In genomic region chr7:46534593-46535271, GRCh38 we compare ENCODE assay signal across 12 cellular contexts.
DNase-seq lines count a peak whose midpoint lies in the region; ATAC-seq, FAIRE-seq and TF ChIP-seq lines count a peak whose summit lies in the region.
"Had no signal": no experiment of that assay in that cellular context is flagged by ENCODE, and none has a peak within 500 bp of the region (broad histone marks: within the 10 kb centered on the region; RNA-seq: fewer than 3 reads in every experiment).

No MANE protein-coding gene starts in this region.

- POLR2A ChIA-PET in A549 (lab: Yijun Ruan, JAX) = no interaction called here

- no peaks in the 10 kb centered on the region for H3K27me3 ChIP-seq in esophagus muscularis mucosa
- H3K27me3 ChIP-seq: foreskin keratinocyte had no signal

- H3K4me3 ChIP-seq in A549 = no peak overlapping the region
- no peak overlapping the region for H3K4me3 ChIP-seq in esophagus muscularis mucosa

- no peak for TF ChIP-seq RAD21 in A549 (conservative IDR thresholded peaks at IDR 0.05 in 1 of 2, IDR thresholded peaks at IDR 0.05 in 1 of 2)

- ATAC-seq in A549 (no peak), HG02973 (IDR thresholded peaks at IDR 0.05; ENCODE audit: unreplicated experiment) (no peak)
- ATAC-seq: foreskin keratinocyte; stimulated activated naive B cell treated with anti-CD40 and anti-IgM and Interleukin-4, amounts not matched to agents 10 μg/mL and 1 μg/mL and 100 μg/mL, for 72 hours had no signal

- peaks cover 41% of the 10 kb centered on the region for H3K36me3 Mint-ChIP-seq in mesothelial cell of epicardium
- H3K36me3 Mint-ChIP-seq: stimulated activated naive B cell treated with anti-CD40 and anti-IgM and Interleukin-4, amounts not matched to agents 10 μg/mL and 1 μg/mL and 100 μg/mL, for 72 hours had no signal

- peak overlapping the region in 1 of 2 experiments; percentile 16; a peak in 1 of 6 replicates for H3K27ac ChIP-seq in A549
- peak overlapping the region in 3 of 4 donors; percentile 12 to 67 (median 27) for H3K27ac ChIP-seq in esophagus muscularis mucosa (replicated peaks in 1 of 4)
- H3K27ac ChIP-seq: foreskin keratinocyte had no signal

- no peak for TF ChIP-seq EP300 in A549 (IDR thresholded peaks at IDR 0.05)
- peak; percentile 65 for TF ChIP-seq EP300 in esophagus muscularis mucosa (IDR thresholded peaks at IDR 0.05)

- H3K4me2 ChIP-seq in A549 = no peak overlapping the region

- no peaks in the 10 kb centered on the region for H3K27me3 Mint-ChIP-seq in mesothelial cell of epicardium (ENCODE audit: low read depth)

- intact Hi-C loops in esophagus muscularis mucosa (cut with DNase I) = no loop called here

- no peaks in the 10 kb centered on the region for H3K4me1 ChIP-seq in A549
- peaks cover 0 to 6% (median 3%) of the 10 kb centered on the region in 4 donors for H3K4me1 ChIP-seq in esophagus muscularis mucosa
- H3K4me1 ChIP-seq: foreskin keratinocyte had no signal

- FAIRE-seq in A549 (lab: Jason Lieb, UNC) (no peak), GM12891 (lab: Jason Lieb, UNC) (no peak)

- peak in 1 of 2 experiments; percentile 51 for DNase-seq in A549 (ENCODE audit: low read depth in 1 of 2, low spot score in 1 of 2)
- peak; percentile 96 for DNase-seq in NCI-H460 (ENCODE audit: extremely low read depth, low read depth)
- DNase-seq in esophagus muscularis mucosa (ENCODE audit: extremely low spot score) = peak; percentile 70
- no peak for DNase-seq in mesothelial cell of epicardium (ENCODE audit: low spot score in 2 of 2, unreplicated experiment in 2 of 2)
- DNase-seq in GM12891 (ENCODE audit: insufficient read length, low spot score) = no peak
- DNase-seq in GM19238 (ENCODE audit: insufficient read length, low spot score) = no peak
- DNase-seq in GOT3 (lab: John Stamatoyannopoulos, UW) = no peak
- DNase-seq: anterior cingulate cortex; foreskin keratinocyte; NCI-H146; stimulated activated naive B cell treated with anti-CD40 and anti-IgM and Interleukin-4, amounts not matched to agents 10 μg/mL and 1 μg/mL and 100 μg/mL, for 72 hours had no signal

- CTCF ChIA-PET in A549 (lab: Yijun Ruan, JAX) = no interaction called here

- TF ChIP-seq POLR2A in A549 (IDR thresholded peaks at IDR 0.05; ENCODE audit: low read length) (no peak), esophagus muscularis mucosa (IDR thresholded peaks at IDR 0.05; ENCODE audit: low read depth) (no peak), GM12891 (IDR thresholded peaks at IDR 0.05; ENCODE audit: low read depth, low read length) (no peak)

- 74% methylated on average over 5 of the region's 5 CpGs for WGBS in A549 (ENCODE audit: missing lambda C conversion rate)
- 43% methylated on average over 5 of the region's 5 CpGs for WGBS in esophagus muscularis mucosa

- peaks cover 23% of the 10 kb centered on the region for H3K9me3 Mint-ChIP-seq in mesothelial cell of epicardium

- peaks cover 43% of the 10 kb centered on the region for H3K4me1 Mint-ChIP-seq in mesothelial cell of epicardium
- H3K4me1 Mint-ChIP-seq: stimulated activated naive B cell treated with anti-CD40 and anti-IgM and Interleukin-4, amounts not matched to agents 10 μg/mL and 1 μg/mL and 100 μg/mL, for 72 hours had no signal

- no peak overlapping the region for H3K4me3 Mint-ChIP-seq in mesothelial cell of epicardium
- H3K4me3 Mint-ChIP-seq: stimulated activated naive B cell treated with anti-CD40 and anti-IgM and Interleukin-4, amounts not matched to agents 10 μg/mL and 1 μg/mL and 100 μg/mL, for 72 hours had no signal

- no peaks in the 10 kb centered on the region for H3K36me3 ChIP-seq in esophagus muscularis mucosa

- peak overlapping the region; percentile 91 for H3K27ac Mint-ChIP-seq in mesothelial cell of epicardium
- H3K27ac Mint-ChIP-seq: stimulated activated naive B cell treated with anti-CD40 and anti-IgM and Interleukin-4, amounts not matched to agents 10 μg/mL and 1 μg/mL and 100 μg/mL, for 72 hours had no signal

- TF ChIP-seq CTCF in A549 (IDR thresholded peaks at IDR 0.05) = no peak
- no peak for TF ChIP-seq CTCF in esophagus muscularis mucosa (IDR thresholded peaks at IDR 0.05)
- TF ChIP-seq CTCF in mesothelial cell of epicardium (IDR thresholded peaks at IDR 0.05; ENCODE audit: unreplicated experiment) = no peak

- H3K9me3 ChIP-seq in A549 (peaks cover 11% of the 10 kb centered on the region; the same call in 2 of the 3 replicates), esophagus muscularis mucosa (peaks cover 0 to 6% (median 3%) of the 10 kb centered on the region in 4 donors)

TF ChIP-seq in A549, 52 proteins besides CTCF, POLR2A, EP300 and RAD21:
- no peak for TF ChIP-seq ZSCAN20 (CRISPR knock-in tag; IDR thresholded peaks at IDR 0.05)
- TF ChIP-seq HOXA7 (CRISPR knock-in tag; IDR thresholded peaks at IDR 0.05) = no peak
- peak; percentile 51; the same call in 1 of the 2 replicates for TF ChIP-seq GATA3 (IDR thresholded peaks at IDR 0.05; ENCODE audit: borderline replicate concordance)
TF ChIP-seq in A549: peak in this region for 1.

TF ChIP-seq in GM12891, 5 proteins besides CTCF, POLR2A, EP300 and RAD21:
- no peak for TF ChIP-seq TAF1 (IDR thresholded peaks at IDR 0.05; ENCODE audit: low read depth, low read length)
- no peak for TF ChIP-seq POU2F2 (IDR thresholded peaks at IDR 0.05; ENCODE audit: low read depth, low read length)
- TF ChIP-seq POLR2AphosphoS5 (IDR thresholded peaks at IDR 0.05; ENCODE audit: low read depth, low read length) = no peak
- TF ChIP-seq PAX5 (IDR thresholded peaks at IDR 0.05; ENCODE audit: insufficient read depth, low read length, severe bottlenecking) = no peak
- no peak for TF ChIP-seq SPI1 (IDR thresholded peaks at IDR 0.05; ENCODE audit: low read depth, low read length)
TF ChIP-seq in GM12891: peak in this region for 0.

Comparison
In these comparisons a context has a peak if more than half of its experiments do, and no peak if none do; other contexts are left out.
1. DNase-seq: peak in NCI-H460 (single experiment) and esophagus muscularis mucosa (single experiment); none in mesothelial cell of epicardium (0 of 2), GM12891 (single experiment), GM19238 (single experiment) and GOT3 (single experiment).